ENCODE assay signal across 17 cellular contexts in genomic region chr17:28938552-28938951, GRCh38. TPM values are rescaled to one million over a fixed set of nuclear protein-coding genes. Genes with fewer than 3 reads are reported as not detected.
DNase-seq lines count a peak whose midpoint lies in the region; ATAC-seq and TF ChIP-seq lines count a peak whose summit lies in the region.
"Had no signal": no experiment of that assay in that cellular context is flagged by ENCODE, and none has a peak within 500 bp of the region (broad histone marks: within the 10 kb centered on the region; RNA-seq: fewer than 3 reads in every experiment).

No MANE protein-coding gene starts in this region.

- H3K4me3 Mint-ChIP-seq in activated naive CD4-positive, alpha-beta T cell treated with anti-CD3 and anti-CD28 coated beads, Interleukin-2, amount 50 U/mL, for 24 hours, result peak overlapping the region; percentile 5
- H3K4me3 Mint-ChIP-seq in brain (peak overlapping the region in 1 of 5 experiments; percentile 5), mesothelial cell of epicardium (no peak overlapping the region)
- H3K4me3 Mint-ChIP-seq: activated CD4-positive, alpha-beta memory T cell treated with anti-CD3 and anti-CD28 coated beads for 36 hours; dendritic cell treated with granulocyte-macrophage colony-stimulating factor and Interleukin-4, amounts not matched to agents 40 ng/mL and 50 ng/mL, for 4 days; T-helper 1 cell treated with Interleukin-12 subunit alpha and Interleukin-12 subunit beta and Interleukin-4 antibody, amounts not matched to agents 30 μg/mL and 1 μg/mL, for 36 hours had no signal

- peak overlapping the region; percentile 68 for H3K27ac Mint-ChIP-seq in activated naive CD4-positive, alpha-beta T cell treated with anti-CD3 and anti-CD28 coated beads, Interleukin-2, amount 50 U/mL, for 24 hours
- H3K27ac Mint-ChIP-seq in brain (peak overlapping the region; percentile 26 to 81 (median 53)), mesothelial cell of epicardium (no peak overlapping the region)
- H3K27ac Mint-ChIP-seq: activated CD4-positive, alpha-beta memory T cell treated with anti-CD3 and anti-CD28 coated beads for 36 hours; activated naive CD4-positive, alpha-beta T cell treated with anti-CD3 and anti-CD28 coated beads, Interleukin-2, amount 50 U/mL, for 72 hours; dendritic cell treated with granulocyte-macrophage colony-stimulating factor and Interleukin-4, amounts not matched to agents 40 ng/mL and 50 ng/mL, for 4 days; T-helper 1 cell treated with Interleukin-12 subunit alpha and Interleukin-12 subunit beta and Interleukin-4 antibody, amounts not matched to agents 30 μg/mL and 1 μg/mL, for 36 hours had no signal

- intact Hi-C loops in uterus (cut with DNase I; ENCODE audit: low total_unique reads), result no loop called here

- H3K27me3 Mint-ChIP-seq in activated naive CD4-positive, alpha-beta T cell treated with anti-CD3 and anti-CD28 coated beads, Interleukin-2, amount 50 U/mL, for 24 hours, result no peaks in the 10 kb centered on the region
- H3K27me3 Mint-ChIP-seq in brain (no peaks in the 10 kb centered on the region), mesothelial cell of epicardium (ENCODE audit: low read depth) (no peaks in the 10 kb centered on the region)
- H3K27me3 Mint-ChIP-seq: activated CD4-positive, alpha-beta memory T cell treated with anti-CD3 and anti-CD28 coated beads for 36 hours; dendritic cell treated with granulocyte-macrophage colony-stimulating factor and Interleukin-4, amounts not matched to agents 40 ng/mL and 50 ng/mL, for 4 days had no signal

- H3K4me1 Mint-ChIP-seq in activated naive CD4-positive, alpha-beta T cell treated with anti-CD3 and anti-CD28 coated beads, Interleukin-2, amount 50 U/mL, for 24 hours, result peaks cover 86% of the 10 kb centered on the region
- H3K4me1 Mint-ChIP-seq in brain (peaks cover 69% of the 10 kb centered on the region), mesothelial cell of epicardium (peaks cover 4% of the 10 kb centered on the region)

- H3K4me3 ChIP-seq in uterus, result no peak overlapping the region

- H3K9me3 ChIP-seq in uterus, result no peaks in the 10 kb centered on the region

- H3K27ac ChIP-seq in temporal lobe (ENCODE audit: low read depth, low read length), result peak overlapping the region; percentile 40
- H3K27ac ChIP-seq in uterus, result no peak overlapping the region

- DNase-seq in activated naive CD4-positive, alpha-beta T cell (lab: John Stamatoyannopoulos, UW), result no peak
- DNase-seq in left lobe of liver (ENCODE audit: low spot score) (no peak), uterus (no peak), mesothelial cell of epicardium (ENCODE audit: low spot score in 2 of 2, unreplicated experiment in 2 of 2) (no peak)
- DNase-seq: ACHN; activated CD4-positive, alpha-beta memory T cell treated with anti-CD3 and anti-CD28 coated beads for 36 hours; DMS153; islet precursor cell; stimulated activated CD4-positive, alpha-beta T cell treated with anti-CD3 and anti-CD28 coated beads, Interleukin-12 subunit alpha, Interleukin-12 subunit beta, amount 100 ng/mL, for 4 hours; stimulated activated CD8-positive, alpha-beta memory T cell treated with anti-CD3 and anti-CD28 coated beads, Interleukin-4, amount 100 ng/mL, for 48 hours had no signal

- H3K9me3 Mint-ChIP-seq in activated naive CD4-positive, alpha-beta T cell treated with anti-CD3 and anti-CD28 coated beads, Interleukin-2, amount 50 U/mL, for 24 hours, result no peaks in the 10 kb centered on the region
- H3K9me3 Mint-ChIP-seq in brain (no peaks in the 10 kb centered on the region), mesothelial cell of epicardium (no peaks in the 10 kb centered on the region)
- H3K9me3 Mint-ChIP-seq: activated CD4-positive, alpha-beta memory T cell treated with anti-CD3 and anti-CD28 coated beads for 36 hours; activated naive CD4-positive, alpha-beta T cell treated with anti-CD3 and anti-CD28 coated beads, Interleukin-2, amount 50 U/mL, for 72 hours; dendritic cell treated with granulocyte-macrophage colony-stimulating factor and Interleukin-4, amounts not matched to agents 40 ng/mL and 50 ng/mL, for 4 days; T-helper 1 cell treated with Interleukin-12 subunit alpha and Interleukin-12 subunit beta and Interleukin-4 antibody, amounts not matched to agents 30 μg/mL and 1 μg/mL, for 36 hours had no signal

- ATAC-seq in left lobe of liver (peak; percentile 60), HG03460 (IDR thresholded peaks at IDR 0.05; ENCODE audit: unreplicated experiment) (no peak)
- ATAC-seq: activated naive CD4-positive, alpha-beta T cell treated with anti-CD3 and anti-CD28 coated beads, Interleukin-2, amount 50 U/mL, for 72 hours had no signal

- TF ChIP-seq POLR2A in uterus (IDR thresholded peaks at IDR 0.05), result no peak

- peaks cover 6% of the 10 kb centered on the region for H3K36me3 Mint-ChIP-seq in activated naive CD4-positive, alpha-beta T cell treated with anti-CD3 and anti-CD28 coated beads, Interleukin-2, amount 50 U/mL, for 24 hours
- peaks cover 30% of the 10 kb centered on the region for H3K36me3 Mint-ChIP-seq in brain
- peaks cover 8% of the 10 kb centered on the region for H3K36me3 Mint-ChIP-seq in mesothelial cell of epicardium

- H3K27me3 ChIP-seq in uterus, result no peaks in the 10 kb centered on the region

- no peak for TF ChIP-seq CTCF in brain (conservative IDR thresholded peaks at IDR 0.05)
- no peak for TF ChIP-seq CTCF in uterus (IDR thresholded peaks at IDR 0.05)
- no peak for TF ChIP-seq CTCF in mesothelial cell of epicardium (IDR thresholded peaks at IDR 0.05; ENCODE audit: unreplicated experiment)

- no peaks in the 10 kb centered on the region for H3K36me3 ChIP-seq in uterus

- H3K4me1 ChIP-seq in uterus, result peaks cover 8 to 10% of the 10 kb centered on the region in 2 donors

RNA-seq across cellular contexts. Expression of gene PHF12, which starts 12.8 kb away (rescaled TPM):
- 43.1 TPM for polyA plus RNA-seq in brain (ENCODE audit: insufficient read depth, low read depth, low replicate concordance)
- 15.2 TPM for total RNA-seq in left lobe of liver
- 29.3 TPM for total RNA-seq in temporal lobe
- 10 to 100 TPM; 22.1 to 78.4 (median 55.2) TPM for total RNA-seq in uterus
- total RNA-seq in mesothelial cell of epicardium, result 60.1 to 69.3 TPM (median 60.3 TPM) in 3 replicates

RNA-seq across cellular contexts. Expression of gene DHRS13, which starts 35.7 kb away (rescaled TPM):
- polyA plus RNA-seq in brain (ENCODE audit: insufficient read depth, low read depth, low replicate concordance), result 34.5 TPM
- total RNA-seq in left lobe of liver (5.5 TPM), temporal lobe (20.4 TPM), uterus (10 to 100 TPM in 3 of 4 donors, under 1 TPM in 1; 0.26 to 17.4 (median 13.6) TPM), mesothelial cell of epicardium (10.3 to 12.4 TPM (median 12.1 TPM) in 3 replicates)

RNA-seq across cellular contexts. Expression of gene FLOT2, which starts 41.0 kb away (rescaled TPM):
- polyA plus RNA-seq in brain (ENCODE audit: insufficient read depth, low read depth, low replicate concordance), result 183 TPM
- total RNA-seq in left lobe of liver (70.6 TPM), temporal lobe (27.0 TPM), uterus (100 to 1,000 TPM in 1 of 4 donors, 10 to 100 TPM in 3; 31.3 to 117 (median 37.4) TPM), mesothelial cell of epicardium (74.4 to 85.4 TPM (median 79.4 TPM) in 3 replicates)
